Comparison of ENCODE assay signal across 14 cellular contexts in genomic region chr4:2273221-2273620, GRCh38. TPM values are rescaled to one million over a fixed set of nuclear protein-coding genes. Genes with fewer than 3 reads are reported as not detected.
DNase-seq lines count a peak whose midpoint lies in the region; ATAC-seq and TF ChIP-seq lines count a peak whose summit lies in the region.
"Had no signal": no experiment of that assay in that cellular context is flagged by ENCODE, and none has a peak within 500 bp of the region (broad histone marks: within the 10 kb centered on the region; RNA-seq: fewer than 3 reads in every experiment).

No MANE protein-coding gene starts in this region.

- POLR2A ChIA-PET in WTC11 (lab: Charles Lee) = no interaction called here

- H3K27me3 Mint-ChIP-seq in GM23338 (ENCODE audit: insufficient read depth, low read depth, poor library complexity) = peaks cover 3% of the 10 kb centered on the region
- H3K27me3 Mint-ChIP-seq in WTC11 (ENCODE audit: low read depth) = no peaks in the 10 kb centered on the region
- H3K27me3 Mint-ChIP-seq in neural crest cell (ENCODE audit: low read depth) = no peaks in the 10 kb centered on the region

- WGBS in testis, 2 donors = 54 to 70% methylated on average over 14 to 15 of the region's 15 CpGs

- CTCF ChIA-PET in WTC11 (lab: Charles Lee) = no interaction called here

- H3K27ac Mint-ChIP-seq in GM23338 (peak overlapping the region; percentile 30; the same call in 1 of the 2 replicates), WTC11 (peak overlapping the region; percentile 7), neural crest cell (ENCODE audit: unreplicated experiment) (peak overlapping the region; percentile 91)

- no peak for DNase-seq in GM23338 (ENCODE audit: low spot score)
- no peak for DNase-seq in WTC11 (ENCODE audit: low spot score)
- no peak for DNase-seq in neural crest cell (ENCODE audit: low read depth, low spot score)
- DNase-seq in testis = peak; percentile 73
- DNase-seq in T1000 (lab: John Stamatoyannopoulos, UW) = no peak
- no peak for DNase-seq in GM19238 (ENCODE audit: insufficient read length, low spot score)
- no peak for DNase-seq in amniotic stem cell (lab: John Stamatoyannopoulos, UW)
- DNase-seq: BE2C; Caco-2; CD8-positive, alpha-beta memory T cell; DND-41; GDM1 had no signal

- no peak overlapping the region for H2AFZ ChIP-seq in GM23338

- TF ChIP-seq POLR2A in testis (IDR thresholded peaks at IDR 0.05) = no peak

- no peaks in the 10 kb centered on the region for H3K9me3 ChIP-seq in testis
- H3K9me3 ChIP-seq: A549, BE2C, Caco-2 had no signal

- H3K4me1 ChIP-seq in GM23338 (ENCODE audit: insufficient read depth) (peaks cover 9% of the 10 kb centered on the region), testis (peaks cover 12% of the 10 kb centered on the region)
- H3K4me1 ChIP-seq: A549, Caco-2 had no signal

- H3K4me2 ChIP-seq in GM23338 = no peak overlapping the region
- H3K4me2 ChIP-seq: A549 had no signal

- ATAC-seq in GM23338 = no peak
- no peak for ATAC-seq in WTC11
- ATAC-seq: A549, HCT116 had no signal

- peaks cover 15% of the 10 kb centered on the region for H3K4me1 Mint-ChIP-seq in GM23338
- H3K4me1 Mint-ChIP-seq in WTC11 = peaks cover 9% of the 10 kb centered on the region
- no peaks in the 10 kb centered on the region for H3K4me1 Mint-ChIP-seq in neural crest cell

- H3K4me3 ChIP-seq in GM23338 (no peak overlapping the region), testis (no peak overlapping the region)
- H3K4me3 ChIP-seq: A549 had no signal

- H4K20me1 ChIP-seq in GM23338 (replicated peaks; ENCODE audit: insufficient read depth) = no peaks in the 10 kb centered on the region

- no peaks in the 10 kb centered on the region; the same call in 2 of the 3 replicates for H3K36me3 Mint-ChIP-seq in GM23338 (ENCODE audit: low read depth)
- no peaks in the 10 kb centered on the region for H3K36me3 Mint-ChIP-seq in WTC11
- H3K36me3 Mint-ChIP-seq in neural crest cell (ENCODE audit: low read depth) = no peaks in the 10 kb centered on the region

- no peak overlapping the region for H3K4me3 Mint-ChIP-seq in GM23338
- no peak overlapping the region for H3K4me3 Mint-ChIP-seq in WTC11
- H3K4me3 Mint-ChIP-seq in neural crest cell = no peak overlapping the region
- H3K4me3 Mint-ChIP-seq: CD8-positive, alpha-beta memory T cell had no signal

- H3F3A ChIP-seq in GM23338 (replicated peaks; ENCODE audit: low read depth) = no peaks in the 10 kb centered on the region

- intact Hi-C loops in testis (cut with DNase I; ENCODE audit: low total_unique reads) = no loop called here

- H3K27ac ChIP-seq in GM23338 (ENCODE audit: low read depth) (no peak overlapping the region), testis (no peak overlapping the region)
- H3K27ac ChIP-seq: A549 had no signal

- no peak for TF ChIP-seq CTCF in GM23338 (conservative IDR thresholded peaks at IDR 0.05; ENCODE audit: low read depth in 2 of 2)
- no peak for TF ChIP-seq CTCF in WTC11 (IDR thresholded peaks at IDR 0.05)
- TF ChIP-seq CTCF in neural crest cell (conservative IDR thresholded peaks at IDR 0.05) = no peak
- no peak for TF ChIP-seq CTCF in testis (IDR thresholded peaks at IDR 0.05)

- no peaks in the 10 kb centered on the region for H3K9me2 ChIP-seq in GM23338 (ENCODE audit: insufficient read depth)

- H3K36me3 ChIP-seq in GM23338 (ENCODE audit: insufficient read depth) (no peaks in the 10 kb centered on the region), testis (ENCODE audit: low read depth, missing control alignments) (no peaks in the 10 kb centered on the region)
- H3K36me3 ChIP-seq: BE2C had no signal

- H3K9me3 Mint-ChIP-seq in GM23338 (no peaks in the 10 kb centered on the region), WTC11 (no peaks in the 10 kb centered on the region), neural crest cell (no peaks in the 10 kb centered on the region)
- H3K9me3 Mint-ChIP-seq: CD8-positive, alpha-beta memory T cell had no signal

- no peaks in the 10 kb centered on the region for H3K27me3 ChIP-seq in GM23338 (ENCODE audit: insufficient read depth)
- H3K27me3 ChIP-seq in testis = no peaks in the 10 kb centered on the region
- H3K27me3 ChIP-seq: BE2C had no signal

- no peaks in the 10 kb centered on the region for H3K79me2 ChIP-seq in GM23338 (replicated peaks; ENCODE audit: insufficient read depth)

TF ChIP-seq in GM23338, 12 proteins besides CTCF, POLR2A, EP300 and RAD21:
- TF ChIP-seq NANOG (IDR thresholded peaks at IDR 0.05; ENCODE audit: borderline replicate concordance) = no peak
- no peak for TF ChIP-seq CREB1 (CRISPR knock-in tag; IDR thresholded peaks at IDR 0.05; ENCODE audit: low read depth)
- no peak for TF ChIP-seq REST (IDR thresholded peaks at IDR 0.05; ENCODE audit: unreplicated experiment)
- no peak for TF ChIP-seq POLR2AphosphoS5 (IDR thresholded peaks at IDR 0.05; ENCODE audit: low read depth)
TF ChIP-seq in GM23338: peak in this region for 0.

TF ChIP-seq in WTC11, 78 proteins besides CTCF, POLR2A, EP300 and RAD21 (continues in another document):
- TF ChIP-seq CDX4 (CRISPR knock-in tag; IDR thresholded peaks at IDR 0.05; ENCODE audit: borderline replicate concordance) = no peak
- no peak for TF ChIP-seq ZNF317 (CRISPR knock-in tag; IDR thresholded peaks at IDR 0.05; ENCODE audit: borderline replicate concordance, low read depth)
- TF ChIP-seq GTF2I (CRISPR knock-in tag; conservative IDR thresholded peaks at IDR 0.05) = no peak
- no peak for TF ChIP-seq HMGA2 (CRISPR knock-in tag; IDR thresholded peaks at IDR 0.05)
- TF ChIP-seq ETV6 (CRISPR knock-in tag; IDR thresholded peaks at IDR 0.05) = no peak
- no peak for TF ChIP-seq ATF1 (CRISPR knock-in tag; IDR thresholded peaks at IDR 0.05)
- TF ChIP-seq MXD4 (CRISPR knock-in tag; IDR thresholded peaks at IDR 0.05; ENCODE audit: borderline replicate concordance) = no peak
- no peak for TF ChIP-seq NR3C1 (CRISPR knock-in tag; conservative IDR thresholded peaks at IDR 0.05; ENCODE audit: low read depth)
- no peak for TF ChIP-seq ELF4 (CRISPR knock-in tag; IDR thresholded peaks at IDR 0.05; ENCODE audit: low read depth)
- TF ChIP-seq ZNF532 (CRISPR knock-in tag; IDR thresholded peaks at IDR 0.05; ENCODE audit: borderline replicate concordance) = no peak
- no peak for TF ChIP-seq RORB (CRISPR knock-in tag; IDR thresholded peaks at IDR 0.05)
- TF ChIP-seq NFATC4 (CRISPR knock-in tag; IDR thresholded peaks at IDR 0.05) = no peak

RNA-seq across cellular contexts. Expression of gene MXD4, which starts 11.3 kb away (rescaled TPM):
- total RNA-seq in GM23338 (2014; rRNA removed; shearing (Covaris generic)) = 19.9 and 26.4 TPM in 2 replicates
- 6.9 and 11.5 TPM in 2 replicates for polyA plus RNA-seq in GM23338 (2016; fragmentation: Nextera tagmentation; extraction: Ambion mirVana)
- total RNA-seq in WTC11 (2021) = 17.7 to 22.7 TPM (median 20.4 TPM) in 3 replicates
- total RNA-seq in neural crest cell = 47.1 and 54.3 TPM in 2 replicates
- 10 to 100 TPM; 73.8 to 76.4 TPM for total RNA-seq in testis
- 51.6 TPM for polyA plus RNA-seq in testis (ENCODE audit: insufficient read depth, low read depth, low replicate concordance)

RNA-seq across cellular contexts. Expression of gene HAUS3, which starts 31.3 kb away (rescaled TPM):
- total RNA-seq in GM23338 (2014; rRNA removed; shearing (Covaris generic)) = 23.7 and 36.0 TPM in 2 replicates
- polyA plus RNA-seq in GM23338 (2016; fragmentation: Nextera tagmentation; extraction: Ambion mirVana) = 16.3 and 21.4 TPM in 2 replicates
- total RNA-seq in WTC11 (2021) = 11.9 to 14.7 TPM (median 12.4 TPM) in 3 replicates
- 26.1 and 26.9 TPM in 2 replicates for total RNA-seq in neural crest cell
- 10 to 100 TPM; 40.1 to 44.0 TPM for total RNA-seq in testis
- 13.8 TPM for polyA plus RNA-seq in testis (ENCODE audit: insufficient read depth, low read depth, low replicate concordance)

RNA-seq across cellular contexts. Expression of gene POLN, which starts 31.3 kb away (rescaled TPM):
- 1.8 and 4.8 TPM in 2 replicates for total RNA-seq in GM23338 (2014; rRNA removed; shearing (Covaris generic))
- polyA plus RNA-seq in GM23338 (2016; fragmentation: Nextera tagmentation; extraction: Ambion mirVana) (1.8 and 4.0 TPM in 2 replicates), testis (ENCODE audit: insufficient read depth, low read depth, low replicate concordance) (12.2 TPM)
- total RNA-seq in WTC11 (2021) (2.5 to 3.5 TPM (median 2.8 TPM) in 3 replicates), neural crest cell (4.0 and 5.6 TPM in 2 replicates), testis (10 to 100 TPM; 22.9 to 23.7 TPM)

Comparison
In these comparisons a context has a peak if more than half of its experiments do, and no peak if none do; other contexts are left out.
1. H3K27ac Mint-ChIP-seq: peak in every context shown above with its lines; median percentile 91 in neural crest cell; 30 in GM23338; 7 in WTC11.